ENCODE assay signal across 13 cellular contexts in the genomic region with DNA sequence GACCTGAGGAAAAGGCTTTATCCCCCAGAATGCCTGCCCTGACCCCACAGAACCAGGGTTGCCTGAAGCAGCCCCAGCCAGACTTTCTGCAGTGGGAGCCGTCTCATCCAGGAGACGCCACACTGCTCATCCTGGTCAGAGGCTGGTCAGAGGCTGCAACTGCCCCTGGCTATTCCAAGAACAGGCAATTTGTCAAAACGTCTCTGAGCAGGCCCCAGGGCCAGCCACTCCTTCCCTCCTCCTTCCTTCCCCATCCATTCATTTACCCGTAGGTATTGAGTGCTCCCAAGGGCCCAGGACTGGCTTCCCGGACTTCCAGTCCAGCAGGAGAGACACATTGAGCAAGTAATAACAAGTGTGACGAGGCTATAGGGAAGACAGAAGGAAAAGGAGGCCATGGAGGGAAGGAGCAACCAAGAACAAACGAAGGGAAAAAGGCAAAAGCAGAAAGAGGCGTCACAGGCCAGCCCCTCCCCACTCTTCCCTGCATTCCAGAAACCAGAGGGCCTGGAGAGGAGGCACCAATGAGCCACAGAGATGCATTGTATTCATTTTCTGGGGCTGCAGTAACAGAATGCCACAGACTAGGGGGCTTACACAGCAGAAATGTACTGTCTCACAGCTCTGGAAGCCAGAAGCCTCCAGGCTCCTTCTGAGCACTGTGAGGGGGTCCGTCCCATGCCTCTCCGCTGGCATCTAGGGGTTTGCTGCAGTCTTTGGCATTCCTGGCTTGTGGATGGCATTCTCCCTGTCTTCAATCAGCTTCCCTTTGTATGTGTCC. TPM values are rescaled to one million over a fixed set of nuclear protein-coding genes. Genes with fewer than 3 reads are reported as not detected.
DNase-seq lines count a peak whose midpoint lies in the region; ATAC-seq, FAIRE-seq and TF ChIP-seq lines count a peak whose summit lies in the region.
"Had no signal": no experiment of that assay in that cellular context is flagged by ENCODE, and none has a peak within 500 bp of the region (broad histone marks: within the 10 kb centered on the region; RNA-seq: fewer than 3 reads in every experiment).

No MANE protein-coding gene starts in this region.

- H3K27ac ChIP-seq in IMR-90 (ENCODE audit: insufficient read depth, low read length) (peak overlapping the region; percentile 16; the same call in 1 of the 2 replicates), caudate nucleus (ENCODE audit: low read depth, low read length) (peak overlapping the region; percentile 28), HepG2 (ENCODE audit: extremely low read length, insufficient read depth, low read length) (no peak overlapping the region), subcutaneous abdominal adipose tissue (ENCODE audit: low read depth, low read length) (peak overlapping the region; percentile 79)
- H3K27ac ChIP-seq: HL-60, VCaP had no signal

- peak; percentile 25; the same call in 1 of the 2 replicates for TF ChIP-seq RAD21 in IMR-90 (IDR thresholded peaks at IDR 0.05; ENCODE audit: low read length)
- TF ChIP-seq RAD21 in HepG2 (CRISPR knock-in tag; IDR thresholded peaks at IDR 0.05), result no peak

- peak overlapping the region; percentile 96; the same call in 2 of the 3 replicates for H2BK15ac ChIP-seq in IMR-90 (ENCODE audit: low read depth, low read length)

- H3K9me3 ChIP-seq in IMR-90 (ENCODE audit: control insufficient read depth, insufficient read depth, low read length), result no peaks in the 10 kb centered on the region
- no peaks in the 10 kb centered on the region for H3K9me3 ChIP-seq in HepG2 (ENCODE audit: low read length)
- H3K9me3 ChIP-seq in subcutaneous abdominal adipose tissue (ENCODE audit: control insufficient read depth in 5 of 5, low read length in 5 of 5), result no peaks in the 10 kb centered on the region
- H3K9me3 ChIP-seq in MG63, result no peaks in the 10 kb centered on the region

- H2AFZ ChIP-seq in IMR-90 (replicated peaks; ENCODE audit: low read length, poor library complexity), result peak overlapping the region; percentile 77
- H2AFZ ChIP-seq in HepG2 (ENCODE audit: low read length), result no peak overlapping the region

- TF ChIP-seq EP300 in HepG2 (IDR thresholded peaks at IDR 0.05; ENCODE audit: low read depth in 2 of 2, low read length in 2 of 2), result no peak
- no peak for TF ChIP-seq EP300 in HepG2 (CRISPR knock-in tag; IDR thresholded peaks at IDR 0.05; ENCODE audit: borderline replicate concordance)

- dilution Hi-C loops in IMR-90 (cut with HindIII; ENCODE audit: low sequenced_read_pairs, unreplicated experiment), result no loop called here

- H3K9ac ChIP-seq in IMR-90 (ENCODE audit: low read depth, low read length), result no peak overlapping the region
- H3K9ac ChIP-seq in HepG2 (ENCODE audit: insufficient read depth, low read depth, low read length), result no peak overlapping the region
- peak overlapping the region in 2 of 5 donors; percentile 15 to 45 for H3K9ac ChIP-seq in subcutaneous abdominal adipose tissue (ENCODE audit: low read length in 5 of 5)

- ATAC-seq in IMR-90 (ENCODE audit: low read depth), result peak; percentile 45
- peak; percentile 24 for ATAC-seq in HepG2
- ATAC-seq in GM18867 (IDR thresholded peaks at IDR 0.05; ENCODE audit: unreplicated experiment), result no peak
- ATAC-seq: left colon had no signal

- in situ Hi-C loops in IMR-90 (cut with MboI; ENCODE audit: low sequenced_read_pairs) (loop anchor here (25.0 kb wide), 1 partner anchor 283 kb away; a partner anchor contains a TSS), HepG2 (cut with HindIII; ENCODE audit: extremely low pct_ligation_motif_present, low pct_unique_long_range_greater_than_20kb) (no loop called here)

- peaks cover 2% of the 10 kb centered on the region for H3K79me2 ChIP-seq in HepG2 (ENCODE audit: insufficient read depth, low read length)

- peak overlapping the region; percentile 81 for H4K91ac ChIP-seq in IMR-90 (ENCODE audit: insufficient read depth, low read depth, low read length)

- H2BK120ac ChIP-seq in IMR-90 (ENCODE audit: low read depth, low read length), result peak overlapping the region; percentile 96

- H3K4me2 ChIP-seq in IMR-90 (ENCODE audit: low read depth, low read length) (no peak overlapping the region), HepG2 (ENCODE audit: low read depth, low read length) (peak overlapping the region; percentile 40)

- H3K14ac ChIP-seq in IMR-90 (replicated peaks; ENCODE audit: low read depth, low read length), result peak overlapping the region; percentile 64

- H3K79me1 ChIP-seq in IMR-90 (ENCODE audit: low read depth in 1 of 2, low read length in 2 of 2), result peaks cover 0 to 3% of the 10 kb centered on the region in 2 experiments; a peak in 1 of 4 replicates

- FAIRE-seq in HepG2 (lab: Jason Lieb, UNC), result peak; percentile 15

- TF ChIP-seq POLR2A in IMR-90 (IDR thresholded peaks at IDR 0.05; ENCODE audit: low read depth, low read length) (0 out of 2 replicates have a peak, but pooled peaks have one; percentile 26), HepG2 (IDR thresholded peaks at IDR 0.05; ENCODE audit: insufficient read depth in 1 of 2, low read depth in 2 of 2, low read length in 2 of 2) (no peak)

- H4K5ac ChIP-seq in IMR-90 (ENCODE audit: low read depth, low read length), result peak overlapping the region; percentile 51; the same call in 1 of the 2 replicates

- peaks cover 36% of the 10 kb centered on the region for H3K9me1 ChIP-seq in IMR-90 (ENCODE audit: insufficient read depth, low read length)

- peak overlapping the region; percentile 92 for H2BK20ac ChIP-seq in IMR-90 (ENCODE audit: low read depth, low read length)

- 55% methylated on average over 4 of the region's 10 CpGs; no CpG with 5 or more reads in 1 of the 2 experiments for WGBS in IMR-90 (ENCODE audit: extremely low coverage in 2 of 2, insufficient read length in 1 of 2), 2 experiments
- 28% methylated on average over 8 of the region's 10 CpGs for WGBS in HepG2 (ENCODE audit: low lambda C conversion rate)

- H2AK9ac ChIP-seq in IMR-90 (replicated peaks; ENCODE audit: low read depth, low read length, poor library complexity), result peak overlapping the region; percentile 86

- H3K4me3 ChIP-seq in IMR-90 (ENCODE audit: insufficient read depth, low read depth, low read length) (no peak overlapping the region), HepG2 (replicated peaks in 1 of 3; ENCODE audit: insufficient read depth in 1 of 3, low read depth in 2 of 3, low read length in 3 of 3) (no peak overlapping the region), subcutaneous abdominal adipose tissue (ENCODE audit: low read depth in 1 of 5, low read length in 5 of 5) (no peak overlapping the region), MG63 (no peak overlapping the region)

- H3K4me1 ChIP-seq in IMR-90 (ENCODE audit: control insufficient read depth, insufficient read depth, low read length) (peaks cover 33% of the 10 kb centered on the region), HepG2 (ENCODE audit: insufficient read depth, low read length) (peaks cover 54% of the 10 kb centered on the region), subcutaneous abdominal adipose tissue (ENCODE audit: control insufficient read depth in 5 of 5, insufficient read depth in 5 of 5, low read length in 5 of 5) (peaks cover 28 to 62% (median 53%) of the 10 kb centered on the region in 5 donors)

- peak overlapping the region; percentile 95 for H2BK5ac ChIP-seq in IMR-90 (ENCODE audit: low read depth, low read length, poor library complexity, severe bottlenecking)

- H4K20me1 ChIP-seq in IMR-90 (ENCODE audit: insufficient read depth, low read length), result no peaks in the 10 kb centered on the region
- no peaks in the 10 kb centered on the region for H4K20me1 ChIP-seq in HepG2 (ENCODE audit: insufficient read depth, low read length)

- POLR2A ChIA-PET in IMR-90 (lab: Charles Lee; ENCODE audit: unreplicated experiment) (no interaction called here), HepG2 (lab: Yijun Ruan, JAX) (no interaction called here)

- H4K8ac ChIP-seq in IMR-90 (ENCODE audit: low read depth in 2 of 2, low read length in 2 of 2), result peak overlapping the region; percentile 20 to 94; a peak in 3 of 4 replicates

- DNase-seq in IMR-90, result peak; percentile 51
- no peak for DNase-seq in caudate nucleus (lab: John Stamatoyannopoulos, UW)
- DNase-seq in HepG2 (ENCODE audit: low spot score), result peak; percentile 63
- no peak for DNase-seq in activated T-cell treated with anti-CD3 and anti-CD28 coated beads for 4 hours
- DNase-seq in COLO829 (ENCODE audit: low spot score), result no peak
- DNase-seq in MG63, result no peak
- DNase-seq: left colon, OCI-M1 had no signal

- TF ChIP-seq CTCF in IMR-90 (conservative IDR thresholded peaks at IDR 0.05; ENCODE audit: low read depth, low read length) (peak; percentile 31; the same call in 1 of the 2 replicates), HepG2 (CRISPR knock-in tag; IDR thresholded peaks at IDR 0.05) (peak; percentile 24; the same call in 1 of the 2 replicates)

- intact Hi-C loops in IMR-90 (cut with micrococcal nuclease), result no loop called here
- intact Hi-C loops in HepG2 (cut with micrococcal nuclease; ENCODE audit: unreplicated experiment), result no loop called here

- CTCF ChIA-PET in IMR-90 (lab: Yijun Ruan, JAX) (interaction anchor here (0.5 to 1.2 kb wide), 3 partner anchors 16 to 327 kb away, joined by 3 to 4 read pairs (median 3); no protein-coding TSS in a partner anchor), HepG2 (lab: Yijun Ruan, JAX; ENCODE audit: low intra/inter-chr PET ratio, low total read pairs) (no interaction called here)

- no peak overlapping the region for H3K56ac ChIP-seq in IMR-90 (ENCODE audit: extremely low read depth, insufficient read depth, low read length)

- H3K4ac ChIP-seq in IMR-90 (ENCODE audit: low read depth, low read length), result peak overlapping the region; percentile 81

- peak overlapping the region; percentile 93 for H2AK5ac ChIP-seq in IMR-90 (ENCODE audit: low read depth, low read length)

- H3K23ac ChIP-seq in IMR-90 (ENCODE audit: low read depth, low read length), result peak overlapping the region; percentile 30; the same call in 1 of the 2 replicates

- H3K27me3 ChIP-seq in IMR-90 (ENCODE audit: control insufficient read depth, insufficient read depth, low read length) (no peaks in the 10 kb centered on the region), HepG2 (ENCODE audit: control insufficient read depth in 1 of 2, insufficient read depth in 2 of 2, low read length in 2 of 2) (peaks cover 0 to 5% of the 10 kb centered on the region in 2 experiments; a peak in 2 of 5 replicates), subcutaneous abdominal adipose tissue (ENCODE audit: control insufficient read depth in 5 of 5, insufficient read depth in 4 of 5, low read length in 5 of 5) (no peaks in the 10 kb centered on the region), MG63 (no peaks in the 10 kb centered on the region)

- no peaks in the 10 kb centered on the region for H3K36me3 ChIP-seq in IMR-90 (ENCODE audit: control insufficient read depth, insufficient read depth, low read length)
- no peaks in the 10 kb centered on the region for H3K36me3 ChIP-seq in HepG2 (replicated peaks in 1 of 2; ENCODE audit: control insufficient read depth in 1 of 2, insufficient read depth in 2 of 2, low read length in 2 of 2)
- no peaks in the 10 kb centered on the region for H3K36me3 ChIP-seq in subcutaneous abdominal adipose tissue (ENCODE audit: control insufficient read depth in 5 of 5, insufficient read depth in 5 of 5, low read length in 5 of 5)
- H3K36me3 ChIP-seq in MG63, result no peaks in the 10 kb centered on the region

- H3K18ac ChIP-seq in IMR-90 (ENCODE audit: low read depth, low read length), result peak overlapping the region; percentile 36; the same call in 1 of the 2 replicates

- BruUV-seq in IMR-90 (replicated peaks; lab: Mats Ljungman, UMichigan) (no TSS peak), HepG2 (replicated peaks; lab: Mats Ljungman, UMichigan) (no TSS peak)

RNA-seq across cellular contexts. Expression of a gene that starts 21.0 kb away (rescaled TPM):
- total RNA-seq in IMR-90 (2012; rRNA removed) (48.8 and 70.0 TPM in 2 replicates), HepG2 (2016; rRNA removed; fragmentation: Illumina TruSeq; extraction: Trizol) (4.3 and 5.8 TPM in 2 replicates)
- polyA plus RNA-seq in IMR-90 (2012; rRNA removed) (69.1 and 70.9 TPM in 2 replicates), HepG2 (2011; rRNA removed) (38.3 and 40.1 TPM in 2 replicates)
- polyA plus RNA-seq in IMR-90 (2012; cell fraction: cytosol; rRNA removed), result 50.1 and 55.3 TPM in 2 replicates
- 19.2 and 35.5 TPM in 2 replicates for polyA plus RNA-seq in IMR-90 (2012; cell fraction: nucleus; rRNA removed; ENCODE audit: low replicate concordance)
- 1.3 and 2.0 TPM in 2 replicates for total RNA-seq in HepG2 (2016; cell fraction: cytosol; rRNA removed; fragmentation: Illumina TruSeq; extraction: Trizol; ENCODE audit: low read depth)
- 2.4 and 6.9 TPM in 2 replicates for total RNA-seq in HepG2 (2016; cell fraction: insoluble cytoplasmic fraction; rRNA removed; fragmentation: Illumina TruSeq; extraction: Trizol)
- 2.1 and 2.4 TPM in 2 replicates for total RNA-seq in HepG2 (2016; cell fraction: membrane; rRNA removed; fragmentation: Illumina TruSeq; extraction: Trizol)
- 5.9 and 6.5 TPM in 2 replicates for total RNA-seq in HepG2 (2016; cell fraction: nucleus; rRNA removed; fragmentation: Illumina TruSeq; extraction: Trizol)
- polyA plus RNA-seq in HepG2 (2011; cell fraction: cytosol; rRNA removed), result 30.3 and 47.3 TPM in 2 replicates
- 15.2 and 20.2 TPM in 2 replicates for polyA plus RNA-seq in HepG2 (2011; cell fraction: nucleus; rRNA removed)
- polyA plus RNA-seq in HepG2 (2012), result 30.0 and 52.7 TPM in 2 replicates
- 1.4 and 1.8 TPM in 2 replicates for polyA plus RNA-seq in HepG2 (2016; cell fraction: cytosol; fragmentation: Illumina TruSeq; extraction: Trizol; ENCODE audit: low read depth)
- 5.2 and 5.4 TPM in 2 replicates for polyA plus RNA-seq in HepG2 (2016; cell fraction: insoluble cytoplasmic fraction; fragmentation: Illumina TruSeq; extraction: Trizol; ENCODE audit: low read depth)
- 1.9 and 2.4 TPM in 2 replicates for polyA plus RNA-seq in HepG2 (2016; cell fraction: membrane; fragmentation: Illumina TruSeq; extraction: Trizol; ENCODE audit: low read depth)
- polyA plus RNA-seq in HepG2 (2016; cell fraction: nucleus; fragmentation: Illumina TruSeq; extraction: Trizol; ENCODE audit: insufficient read depth, low read depth), result 10.1 and 12.9 TPM in 2 replicates
- 21.6 and 243 TPM in 2 replicates for polyA minus RNA-seq in HepG2 (2011; rRNA and poly(A)+ RNA removed; ENCODE audit: low replicate concordance)
- 12.1 and 13.6 TPM in 2 replicates for polyA minus RNA-seq in HepG2 (2011; cell fraction: cytosol; rRNA and poly(A)+ RNA removed)
- polyA minus RNA-seq in HepG2 (2011; cell fraction: nucleus; rRNA and poly(A)+ RNA removed), result 8.9 and 10.4 TPM in 2 replicates
- 95.5 and 98.2 TPM in 2 replicates for total RNA-seq in MG63 (2014; rRNA removed; shearing (Covaris generic); ENCODE audit: low replicate concordance)

RNA-seq across cellular contexts. Expression of a gene that starts 54.7 kb away (rescaled TPM):
- under 0.01 TPM in 2 replicates for total RNA-seq in IMR-90 (2012; rRNA removed)
- polyA plus RNA-seq in IMR-90 (2012; rRNA removed), result 0.09 and 0.10 TPM in 2 replicates
- 0.04 and 0.11 TPM in 2 replicates for polyA plus RNA-seq in IMR-90 (2012; cell fraction: cytosol; rRNA removed)
- 0.14 and 0.34 TPM in 2 replicates for polyA plus RNA-seq in IMR-90 (2012; cell fraction: nucleus; rRNA removed; ENCODE audit: low replicate concordance)
- 0.20 and 0.22 TPM in 2 replicates for total RNA-seq in HepG2 (2016; rRNA removed; fragmentation: Illumina TruSeq; extraction: Trizol)
- total RNA-seq in HepG2 (2016; cell fraction: cytosol; rRNA removed; fragmentation: Illumina TruSeq; extraction: Trizol; ENCODE audit: low read depth), result not detected in 2 replicates
- total RNA-seq in HepG2 (2016; cell fraction: insoluble cytoplasmic fraction; rRNA removed; fragmentation: Illumina TruSeq; extraction: Trizol), result 0.15 and 0.28 TPM in 2 replicates
- 0.03 and 0.15 TPM in 2 replicates for total RNA-seq in HepG2 (2016; cell fraction: membrane; rRNA removed; fragmentation: Illumina TruSeq; extraction: Trizol)
- total RNA-seq in HepG2 (2016; cell fraction: nucleus; rRNA removed; fragmentation: Illumina TruSeq; extraction: Trizol), result 0.12 and 0.19 TPM in 2 replicates
- 0.25 and 0.63 TPM in 2 replicates for polyA plus RNA-seq in HepG2 (2011; rRNA removed)
- 0.27 and 0.51 TPM in 2 replicates for polyA plus RNA-seq in HepG2 (2011; cell fraction: cytosol; rRNA removed)
- polyA plus RNA-seq in HepG2 (2011; cell fraction: nucleus; rRNA removed), result 0.79 and 2.1 TPM in 2 replicates
- 0.89 and 2.0 TPM in 2 replicates for polyA plus RNA-seq in HepG2 (2012)
- 0.08 TPM in 1 of 2 replicates, not detected in the other for polyA plus RNA-seq in HepG2 (2016; cell fraction: cytosol; fragmentation: Illumina TruSeq; extraction: Trizol; ENCODE audit: low read depth)
- 0.23 and 0.40 TPM in 2 replicates for polyA plus RNA-seq in HepG2 (2016; cell fraction: insoluble cytoplasmic fraction; fragmentation: Illumina TruSeq; extraction: Trizol; ENCODE audit: low read depth)
- polyA plus RNA-seq in HepG2 (2016; cell fraction: membrane; fragmentation: Illumina TruSeq; extraction: Trizol; ENCODE audit: low read depth), result not detected in 2 replicates
- polyA plus RNA-seq in HepG2 (2016; cell fraction: nucleus; fragmentation: Illumina TruSeq; extraction: Trizol; ENCODE audit: insufficient read depth, low read depth), result 0.08 and 0.84 TPM in 2 replicates
- 0.21 and 3.2 TPM in 2 replicates for polyA minus RNA-seq in HepG2 (2011; rRNA and poly(A)+ RNA removed; ENCODE audit: low replicate concordance)
- polyA minus RNA-seq in HepG2 (2011; cell fraction: cytosol; rRNA and poly(A)+ RNA removed), result 0.26 and 0.89 TPM in 2 replicates
- polyA minus RNA-seq in HepG2 (2011; cell fraction: nucleus; rRNA and poly(A)+ RNA removed), result 1.5 and 2.4 TPM in 2 replicates
- 0.03 and 0.12 TPM in 2 replicates for total RNA-seq in MG63 (2014; rRNA removed; shearing (Covaris generic); ENCODE audit: low replicate concordance)
- total RNA-seq: activated T-helper 2 cell treated with anti-CD3 and anti-CD28 coated beads, Interferon-gamma antibody, Interleukin-2, Interleukin-4, amounts not matched to agents 10 μg/mL and 5 μg/mL and 100 μg/mL, durations not matched to agents 14 hours and 24 hours and 36 hours had no signal

Comparison
In these comparisons a context has a peak if more than half of its experiments do, and no peak if none do; other contexts are left out.
1. DNase-seq: peak in IMR-90 (single experiment) and HepG2 (single experiment); none in caudate nucleus (0 of 61), activated T-cell treated with anti-CD3 and anti-CD28 coated beads for 4 hours (single experiment), COLO829 (single experiment) and MG63 (single experiment).